ENCODE assay signal across 8 cellular contexts in the genomic region with DNA sequence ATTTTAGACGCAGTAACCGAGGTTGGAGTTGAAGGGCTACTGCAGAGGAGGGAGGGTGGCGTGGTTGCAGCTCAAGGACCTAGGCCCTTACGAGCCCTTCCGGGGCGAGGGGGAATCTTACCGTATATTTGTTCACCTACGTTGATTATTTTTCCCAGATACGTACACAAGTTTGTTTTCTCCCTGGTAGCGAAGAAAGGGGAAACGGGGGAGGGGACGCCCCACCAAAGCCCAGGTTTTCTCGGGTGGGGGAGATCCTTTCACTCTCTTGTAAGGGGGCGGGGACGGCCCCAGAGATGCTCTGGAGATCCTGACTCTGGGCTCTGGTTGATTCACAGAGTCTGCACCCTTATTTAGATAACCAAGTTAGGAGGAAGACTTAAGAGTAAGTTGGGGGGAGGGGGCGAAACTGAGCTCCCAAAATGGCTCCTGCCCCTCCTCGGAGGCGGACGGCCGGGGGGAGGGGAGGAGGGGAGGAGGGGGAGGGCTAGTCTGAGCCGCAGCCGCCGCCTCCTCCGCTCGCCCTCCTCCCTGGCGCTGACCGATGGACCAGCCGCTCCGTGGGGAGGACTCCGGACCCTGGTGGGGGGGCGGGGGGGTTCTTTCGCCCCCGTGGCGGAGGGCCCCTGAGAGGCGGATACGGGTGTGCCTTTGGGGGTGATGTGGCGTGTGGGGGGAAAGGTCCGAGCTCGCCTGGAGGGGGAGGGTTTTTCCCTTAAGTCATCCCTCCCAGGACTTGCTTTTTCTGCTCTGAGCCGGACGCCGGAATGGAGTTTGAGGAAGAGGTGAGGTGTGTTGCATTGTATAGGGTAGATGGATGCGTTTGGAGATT. TPM values are rescaled to one million over a fixed set of nuclear protein-coding genes. Genes with fewer than 3 reads are reported as not detected.
A peak's percentile ranks its signal among the peaks of the same experiment; 100 is the strongest.
DNase-seq lines count a peak whose midpoint lies in the region; ATAC-seq, FAIRE-seq and TF ChIP-seq lines count a peak whose summit lies in the region.

No MANE protein-coding gene starts in this region.

- intact Hi-C loops in CD4-positive, alpha-beta memory T cell (cut with micrococcal nuclease), result loop anchor here (2.0 to 5.0 kb wide), 4 partner anchors 346 to 1267 kb away; partner anchors contain the start of genes AGPAT1, HMGA1, RNF5 and ZBTB22
- intact Hi-C loops in PC-9 (cut with micrococcal nuclease; ENCODE audit: unreplicated experiment), result loop anchor here (2.0 to 10.0 kb wide), 3 partner anchors 126 to 1146 kb away; partner anchors contain the start of genes GPSM3, HSPA1B, PBX2 and PSMB8
- intact Hi-C loops in naive thymus-derived CD4-positive, alpha-beta T cell (cut with micrococcal nuclease), result loop anchor here (1.0 to 5.0 kb wide), 10 partner anchors 117 to 1613 kb away; partner anchors contain the start of genes CLIC1 (in 2 of the 2), TAP1 (in 2 of the 2), ATF6B (in 1 of the 2) and GPSM3 (in 1 of the 2)

- H2AFZ ChIP-seq in PC-9, result no peak overlapping the region
- no peak overlapping the region for H2AFZ ChIP-seq in fibroblast of lung (ENCODE audit: low read length)

- no peaks in the 10 kb centered on the region for H3K27me3 ChIP-seq in CD4-positive, alpha-beta memory T cell (ENCODE audit: insufficient read depth, low read length)
- no peaks in the 10 kb centered on the region for H3K27me3 ChIP-seq in PC-9 (ENCODE audit: insufficient read depth, low read depth)
- no peaks in the 10 kb centered on the region for H3K27me3 ChIP-seq in fibroblast of lung (ENCODE audit: control insufficient read depth, insufficient read depth, low read length)
- no peaks in the 10 kb centered on the region for H3K27me3 ChIP-seq in naive thymus-derived CD4-positive, alpha-beta T cell (ENCODE audit: control insufficient read depth in 2 of 2, insufficient read depth in 2 of 2, low read length in 2 of 2)

- peak overlapping the region; percentile 97 for H3K9ac ChIP-seq in fibroblast of lung (ENCODE audit: insufficient read depth, low read length)

- H3K27me3 Mint-ChIP-seq in CD4-positive, alpha-beta memory T cell, result no peaks in the 10 kb centered on the region
- peaks cover 0 to 5% (median 0%) of the 10 kb centered on the region in 5 donors for H3K27me3 Mint-ChIP-seq in naive thymus-derived CD4-positive, alpha-beta T cell
- no peaks in the 10 kb centered on the region for H3K27me3 Mint-ChIP-seq in stimulated activated naive B cell treated with anti-CD40 and anti-IgM and Interleukin-4, amounts not matched to agents 10 μg/mL and 1 μg/mL and 100 μg/mL, for 72 hours

- no peak for FAIRE-seq in HTR-8/SVneo (lab: Jason Lieb, UNC)

- no peaks in the 10 kb centered on the region for H3K9me2 ChIP-seq in PC-9 (ENCODE audit: insufficient read depth)

- BruUV-seq in PC-9 (replicated peaks; lab: Mats Ljungman, UMichigan), result no TSS peak

- peak overlapping the region; percentile 95 for H3K27ac ChIP-seq in CD4-positive, alpha-beta memory T cell (ENCODE audit: low read depth, low read length)
- H3K27ac ChIP-seq in PC-9 (peak overlapping the region; percentile 99), fibroblast of lung (ENCODE audit: insufficient read depth, low read length) (peak overlapping the region; percentile 100)
- peak overlapping the region; percentile 94 for H3K27ac ChIP-seq in naive thymus-derived CD4-positive, alpha-beta T cell (ENCODE audit: low read depth, low read length)

- peak overlapping the region; percentile 99 to 100 (median 100) for H3K27ac Mint-ChIP-seq in CD4-positive, alpha-beta memory T cell
- peak overlapping the region; percentile 78 to 100 (median 99) for H3K27ac Mint-ChIP-seq in naive thymus-derived CD4-positive, alpha-beta T cell
- peak overlapping the region; percentile 100 for H3K27ac Mint-ChIP-seq in stimulated activated naive B cell treated with anti-CD40 and anti-IgM and Interleukin-4, amounts not matched to agents 10 μg/mL and 1 μg/mL and 100 μg/mL, for 72 hours

- H3K4me3 ChIP-seq in CD4-positive, alpha-beta memory T cell (ENCODE audit: low read length in 2 of 2), result peak overlapping the region; percentile 90 to 96
- H3K4me3 ChIP-seq in PC-9 (peak overlapping the region; percentile 100), fibroblast of lung (replicated peaks in 1 of 4; ENCODE audit: control extremely low read depth in 1 of 4, insufficient read depth in 1 of 4, low read depth in 3 of 4, low read length in 4 of 4) (peak overlapping the region; percentile 72 to 96 (median 79))
- peak overlapping the region; percentile 98 for H3K4me3 ChIP-seq in naive thymus-derived CD4-positive, alpha-beta T cell (ENCODE audit: low read length)

- ATAC-seq in naive thymus-derived CD4-positive, alpha-beta T cell, result no peak
- peak; percentile 43 to 51 for ATAC-seq in stimulated activated naive B cell treated with anti-CD40 and anti-IgM and Interleukin-4, amounts not matched to agents 10 μg/mL and 1 μg/mL and 100 μg/mL, for 72 hours (replicated peaks)
- no peak for ATAC-seq in HG02973 (IDR thresholded peaks at IDR 0.05; ENCODE audit: unreplicated experiment)

- peak; percentile 63 to 79 (median 66) for DNase-seq in CD4-positive, alpha-beta memory T cell
- DNase-seq in HTR-8/SVneo (ENCODE audit: insufficient read length, low spot score), result peak; percentile 63
- DNase-seq in PC-9, result peak; percentile 71 to 78
- peak; percentile 51 to 69 for DNase-seq in activated T-helper 1 cell treated with anti-CD3 and anti-CD28 coated beads, Interleukin-2, amount 50 U/mL, for 16 hours (ENCODE audit: low read depth in 1 of 2, low spot score in 1 of 2)
- peak; percentile 92 to 93 for DNase-seq in fibroblast of lung (ENCODE audit: low read depth in 2 of 2)
- peak; percentile 50 to 82 (median 69) for DNase-seq in naive thymus-derived CD4-positive, alpha-beta T cell
- peak; percentile 90 for DNase-seq in stimulated activated naive B cell treated with anti-CD40 and anti-IgM and Interleukin-4, amounts not matched to agents 10 μg/mL and 1 μg/mL and 100 μg/mL, for 72 hours

- peaks cover 0 to 17% (median 0%) of the 10 kb centered on the region in 8 donors for H3K9me3 Mint-ChIP-seq in CD4-positive, alpha-beta memory T cell
- H3K9me3 Mint-ChIP-seq in naive thymus-derived CD4-positive, alpha-beta T cell, result peaks cover 0 to 22% (median 0%) of the 10 kb centered on the region in 11 donors
- no peaks in the 10 kb centered on the region for H3K9me3 Mint-ChIP-seq in stimulated activated naive B cell treated with anti-CD40 and anti-IgM and Interleukin-4, amounts not matched to agents 10 μg/mL and 1 μg/mL and 100 μg/mL, for 72 hours

- no peak; the same call in 1 of the 2 replicates for TF ChIP-seq CTCF in PC-9 (conservative IDR thresholded peaks at IDR 0.05)
- TF ChIP-seq CTCF in fibroblast of lung (conservative IDR thresholded peaks at IDR 0.05 in 1 of 2, IDR thresholded peaks at IDR 0.05 in 1 of 2; ENCODE audit: low read depth in 1 of 2, low read length in 2 of 2), result no peak

- peaks cover 34% of the 10 kb centered on the region for H4K20me1 ChIP-seq in PC-9 (ENCODE audit: insufficient read depth)
- peaks cover 14% of the 10 kb centered on the region for H4K20me1 ChIP-seq in fibroblast of lung (ENCODE audit: control insufficient read depth, extremely low read depth, insufficient read depth, low read length)

- peaks cover 70% of the 10 kb centered on the region for H3K79me2 ChIP-seq in PC-9 (ENCODE audit: low read depth)
- H3K79me2 ChIP-seq in fibroblast of lung (ENCODE audit: control insufficient read depth, insufficient read depth, low read length), result peaks cover 44% of the 10 kb centered on the region

- peaks cover 36% of the 10 kb centered on the region for H3K4me1 ChIP-seq in CD4-positive, alpha-beta memory T cell (ENCODE audit: insufficient read depth, low read length)
- H3K4me1 ChIP-seq in PC-9 (replicated peaks; ENCODE audit: insufficient read depth) (peaks cover 21% of the 10 kb centered on the region), fibroblast of lung (ENCODE audit: control insufficient read depth, extremely low read depth, insufficient read depth, low read length) (peaks cover 12% of the 10 kb centered on the region)
- H3K4me1 ChIP-seq in naive thymus-derived CD4-positive, alpha-beta T cell (ENCODE audit: control insufficient read depth in 2 of 2, insufficient read depth in 2 of 2, low read length in 2 of 2), result peaks cover 28 to 35% of the 10 kb centered on the region in 2 donors

- CTCF ChIA-PET in CD4-positive, alpha-beta memory T cell (lab: Charles Lee; ENCODE audit: partially characterized antibody), result interaction anchor here (1.2 to 22.2 kb wide), 10 partner anchors 7 to 132 kb away, joined by 3 to 631 read pairs (median 18); partner anchors contain the start of genes HLA-DMA, HLA-DMB, PSMB8 and PSMB9
- CTCF ChIA-PET in PC-9 (lab: Charles Lee), result interaction anchor here (1.4 to 2.3 kb wide), 4 partner anchors 14 to 132 kb away, joined by 5 to 16 read pairs (median 6); partner anchors contain the start of genes HLA-DMA and TAP2
- CTCF ChIA-PET in naive thymus-derived CD4-positive, alpha-beta T cell (lab: Charles Lee), result interaction anchor here (0.9 to 14.2 kb wide), 9 partner anchors 14 to 132 kb away, joined by 3 to 229 read pairs (median 7); partner anchors contain the start of genes HLA-DMA, PSMB8 and TAP2

- no peaks in the 10 kb centered on the region for H3K9me3 ChIP-seq in CD4-positive, alpha-beta memory T cell (ENCODE audit: control insufficient read depth in 1 of 2, low read length in 2 of 2)
- H3K9me3 ChIP-seq in PC-9 (ENCODE audit: insufficient read depth, low read depth) (no peaks in the 10 kb centered on the region), fibroblast of lung (ENCODE audit: control insufficient read depth, insufficient read depth, low read depth, low read length) (no peaks in the 10 kb centered on the region)
- no peaks in the 10 kb centered on the region for H3K9me3 ChIP-seq in naive thymus-derived CD4-positive, alpha-beta T cell (ENCODE audit: control insufficient read depth in 2 of 3, low read length in 3 of 3)

- peak overlapping the region; percentile 92 to 99 (median 95) for H3K4me3 Mint-ChIP-seq in CD4-positive, alpha-beta memory T cell
- H3K4me3 Mint-ChIP-seq in naive thymus-derived CD4-positive, alpha-beta T cell, result peak overlapping the region; percentile 89 to 100 (median 98)
- peak overlapping the region; percentile 89 to 97 for H3K4me3 Mint-ChIP-seq in stimulated activated naive B cell treated with anti-CD40 and anti-IgM and Interleukin-4, amounts not matched to agents 10 μg/mL and 1 μg/mL and 100 μg/mL, for 72 hours

- POLR2A ChIA-PET in CD4-positive, alpha-beta memory T cell (lab: Charles Lee; ENCODE audit: partially characterized antibody), result interaction anchor here (0.5 to 24.6 kb wide), 34 partner anchors 2 to 1231 kb away, joined by 3 to 698 read pairs (median 10); partner anchors contain the start of genes B3GALT4, BRD2, GPSM3 and HLA-DMA
- POLR2A ChIA-PET in PC-9 (lab: Charles Lee; ENCODE audit: unreplicated experiment), result interaction anchor here (0.6 to 2.3 kb wide), 5 partner anchors 13 to 1429 kb away, joined by 3 to 37 read pairs (median 20); partner anchors contain the start of genes DDX39B, HLA-DMA and TAP1
- POLR2A ChIA-PET in naive thymus-derived CD4-positive, alpha-beta T cell (lab: Charles Lee), result interaction anchor here (0.6 to 25.6 kb wide), 25 partner anchors 2 to 1780 kb away, joined by 3 to 638 read pairs (median 12); partner anchors contain the start of genes ABHD16A, ATF6B, B3GALT4 and BRD2

- peaks cover 73% of the 10 kb centered on the region for H3F3A ChIP-seq in PC-9 (ENCODE audit: insufficient read depth, low read depth)

- peaks cover 27 to 65% of the 10 kb centered on the region in 2 donors for H3K36me3 Mint-ChIP-seq in CD4-positive, alpha-beta memory T cell
- peaks cover 6 to 52% (median 22%) of the 10 kb centered on the region in 5 donors for H3K36me3 Mint-ChIP-seq in naive thymus-derived CD4-positive, alpha-beta T cell
- peaks cover 58 to 79% of the 10 kb centered on the region in 2 donors for H3K36me3 Mint-ChIP-seq in stimulated activated naive B cell treated with anti-CD40 and anti-IgM and Interleukin-4, amounts not matched to agents 10 μg/mL and 1 μg/mL and 100 μg/mL, for 72 hours

- peaks cover 24 to 83% (median 32%) of the 10 kb centered on the region in 4 donors for H3K4me1 Mint-ChIP-seq in CD4-positive, alpha-beta memory T cell
- peaks cover 28 to 42% (median 37%) of the 10 kb centered on the region in 7 donors for H3K4me1 Mint-ChIP-seq in naive thymus-derived CD4-positive, alpha-beta T cell
- peaks cover 29 to 48% of the 10 kb centered on the region in 2 donors for H3K4me1 Mint-ChIP-seq in stimulated activated naive B cell treated with anti-CD40 and anti-IgM and Interleukin-4, amounts not matched to agents 10 μg/mL and 1 μg/mL and 100 μg/mL, for 72 hours

- H3K4me2 ChIP-seq in PC-9 (peak overlapping the region; percentile 99), fibroblast of lung (ENCODE audit: extremely low read depth, insufficient read depth, low read length) (peak overlapping the region; percentile 92)

- peaks cover 14% of the 10 kb centered on the region for H3K36me3 ChIP-seq in CD4-positive, alpha-beta memory T cell (ENCODE audit: insufficient read depth, low read length)
- H3K36me3 ChIP-seq in PC-9 (ENCODE audit: low read depth) (peaks cover 35% of the 10 kb centered on the region), fibroblast of lung (ENCODE audit: control insufficient read depth, insufficient read depth, low read length) (peaks cover 17% of the 10 kb centered on the region)
- peaks cover 13 to 34% (median 14%) of the 10 kb centered on the region in 3 experiments for H3K36me3 ChIP-seq in naive thymus-derived CD4-positive, alpha-beta T cell (ENCODE audit: control insufficient read depth in 2 of 3, insufficient read depth in 3 of 3, low read length in 3 of 3)

RNA-seq across cellular contexts. Expression of gene BRD2, which starts 2.2 kb away (rescaled TPM):
- total RNA-seq in CD4-positive, alpha-beta memory T cell, result 100 to 1,000 TPM; 375 to 378 TPM
- polyA plus RNA-seq in CD4-positive, alpha-beta memory T cell, result 10 to 100 TPM; 13.7 to 87.8 TPM
- total RNA-seq in PC-9 (2021), result 130 and 157 TPM in 2 replicates
- total RNA-seq in fibroblast of lung, result 59.3 and 75.6 TPM in 2 replicates
- polyA plus RNA-seq in fibroblast of lung, result 126 and 154 TPM in 2 replicates
- polyA plus RNA-seq in fibroblast of lung (2012), result 97.2 and 108 TPM in 2 replicates
- polyA minus RNA-seq in fibroblast of lung (ENCODE audit: low replicate concordance), result 103 and 130 TPM in 2 replicates
- 100 to 1,000 TPM; 275 to 391 (median 360) TPM for total RNA-seq in naive thymus-derived CD4-positive, alpha-beta T cell
- polyA plus RNA-seq in naive thymus-derived CD4-positive, alpha-beta T cell, result 10 to 100 TPM; 33.4 to 82.6 TPM

RNA-seq across cellular contexts. Expression of gene HLA-DMA, which starts 17.7 kb away (rescaled TPM):
- total RNA-seq in CD4-positive, alpha-beta memory T cell, result 10 to 100 TPM in 1 of 2 experiments, 1 to 10 TPM in 1; 8.5 to 10.2 TPM
- 10 to 100 TPM in 1 of 2 donors, 1 to 10 TPM in 1; 8.1 to 26.0 TPM for polyA plus RNA-seq in CD4-positive, alpha-beta memory T cell
- total RNA-seq in PC-9 (2021) (18.3 and 22.1 TPM in 2 replicates), fibroblast of lung (9.8 and 12.1 TPM in 2 replicates)
- polyA plus RNA-seq in fibroblast of lung, result 3.7 and 7.1 TPM in 2 replicates
- polyA plus RNA-seq in fibroblast of lung (2012), result 6.0 and 13.7 TPM in 2 replicates
- polyA minus RNA-seq in fibroblast of lung (ENCODE audit: low replicate concordance), result 4.1 and 20.2 TPM in 2 replicates
- 100 to 1,000 TPM in 1 of 5 experiments, 10 to 100 TPM in 4; 12.5 to 120 (median 29.6) TPM for total RNA-seq in naive thymus-derived CD4-positive, alpha-beta T cell
- polyA plus RNA-seq in naive thymus-derived CD4-positive, alpha-beta T cell, result 10 to 100 TPM; 19.3 to 25.6 TPM

RNA-seq across cellular contexts. Expression of gene HLA-DMB, which starts 29.8 kb away (rescaled TPM):
- 1 to 10 TPM; 7.9 to 8.1 TPM for total RNA-seq in CD4-positive, alpha-beta memory T cell
- 10 to 100 TPM in 1 of 2 donors, 1 to 10 TPM in 1; 7.6 to 15.5 TPM for polyA plus RNA-seq in CD4-positive, alpha-beta memory T cell
- total RNA-seq in PC-9 (2021) (0.73 and 1.1 TPM in 2 replicates), fibroblast of lung (0.51 and 0.83 TPM in 2 replicates)
- polyA plus RNA-seq in fibroblast of lung, result 0.28 TPM in 2 replicates
- polyA plus RNA-seq in fibroblast of lung (2012), result 0.09 and 0.15 TPM in 2 replicates
- polyA minus RNA-seq in fibroblast of lung (ENCODE audit: low replicate concordance), result not detected in 2 replicates
- total RNA-seq in naive thymus-derived CD4-positive, alpha-beta T cell, result 10 to 100 TPM in 2 of 5 experiments, 1 to 10 TPM in 3; 7.8 to 82.5 (median 9.1) TPM
- polyA plus RNA-seq in naive thymus-derived CD4-positive, alpha-beta T cell, result 10 to 100 TPM in 1 of 2 donors, 1 to 10 TPM in 1; 8.2 to 11.9 TPM

RNA-seq across cellular contexts. Expression of gene HLA-DOA, which starts 38.8 kb away (rescaled TPM):
- total RNA-seq in CD4-positive, alpha-beta memory T cell, result 1 to 10 TPM in 1 of 2 experiments, under 1 TPM in 1; 0.69 to 1.4 TPM
- 1 to 10 TPM in 1 of 2 donors, not detected in 1; 1.8 TPM for polyA plus RNA-seq in CD4-positive, alpha-beta memory T cell
- total RNA-seq in PC-9 (2021), result not detected in 2 replicates
- not detected in 2 replicates for total RNA-seq in fibroblast of lung
- not detected in 2 replicates for polyA plus RNA-seq in fibroblast of lung
- polyA plus RNA-seq in fibroblast of lung (2012), result not detected in 2 replicates
- not detected in 2 replicates for polyA minus RNA-seq in fibroblast of lung (ENCODE audit: low replicate concordance)
- total RNA-seq in naive thymus-derived CD4-positive, alpha-beta T cell, result 10 to 100 TPM in 1 of 5 experiments, 1 to 10 TPM in 4; 3.0 to 10.5 (median 5.4) TPM
- polyA plus RNA-seq in naive thymus-derived CD4-positive, alpha-beta T cell, result 1 to 10 TPM; 4.6 to 6.7 TPM

Comparison
In these comparisons a context has a peak if more than half of its experiments do, and no peak if none do; other contexts are left out.
1. ATAC-seq: peak in stimulated activated naive B cell treated with anti-CD40 and anti-IgM and Interleukin-4, amounts not matched to agents 10 μg/mL and 1 μg/mL and 100 μg/mL, for 72 hours (2 of 2); none in naive thymus-derived CD4-positive, alpha-beta T cell (single experiment) and HG02973 (single experiment).
2. Peak in every context shown above with its lines, with median percentiles within 50 percentile points of each other: DNase-seq, H3K27ac ChIP-seq, H3K4me3 ChIP-seq, H3K27ac Mint-ChIP-seq and H3K4me3 Mint-ChIP-seq.